In the genomic region with DNA sequence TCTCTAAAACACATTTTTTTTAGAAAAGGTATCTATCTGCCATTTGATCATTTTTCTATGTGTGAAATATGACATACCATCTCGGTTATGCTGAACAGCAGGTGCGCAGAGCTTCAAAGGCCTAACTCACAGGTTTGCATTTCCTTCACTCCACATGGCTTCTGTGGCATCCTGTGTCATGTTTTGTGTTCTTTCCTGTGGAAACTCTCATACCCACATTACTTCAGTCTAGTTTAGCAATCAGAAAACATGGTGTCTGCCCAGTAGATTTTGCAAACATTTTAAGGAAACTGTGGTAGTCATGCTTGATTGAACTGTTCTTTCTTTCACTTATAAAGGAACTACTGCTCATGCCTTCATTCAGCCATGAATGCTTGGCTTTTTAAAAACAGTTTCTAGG, we compare ENCODE assay signal across 1 cellular context.
TF ChIP-seq lines count a peak whose summit lies in the region.

No MANE protein-coding gene starts in this region.

TF ChIP-seq in GM12878, 131 proteins besides CTCF, POLR2A, EP300 and RAD21 (continues in another document):
- peak; percentile 77 for TF ChIP-seq YY1 (IDR thresholded peaks at IDR 0.05; ENCODE audit: low read depth, low read length)
- TF ChIP-seq, protein P1, sequence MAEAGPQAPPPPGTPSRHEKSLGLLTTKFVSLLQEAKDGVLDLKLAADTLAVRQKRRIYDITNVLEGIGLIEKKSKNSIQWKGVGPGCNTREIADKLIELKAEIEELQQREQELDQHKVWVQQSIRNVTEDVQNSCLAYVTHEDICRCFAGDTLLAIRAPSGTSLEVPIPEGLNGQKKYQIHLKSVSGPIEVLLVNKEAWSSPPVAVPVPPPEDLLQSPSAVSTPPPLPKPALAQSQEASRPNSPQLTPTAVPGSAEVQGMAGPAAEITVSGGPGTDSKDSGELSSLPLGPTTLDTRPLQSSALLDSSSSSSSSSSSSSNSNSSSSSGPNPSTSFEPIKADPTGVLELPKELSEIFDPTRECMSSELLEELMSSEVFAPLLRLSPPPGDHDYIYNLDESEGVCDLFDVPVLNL (IDR thresholded peaks at IDR 0.05; ENCODE audit: low read depth, low read length) = no peak
- no peak for TF ChIP-seq ESRRA (IDR thresholded peaks at IDR 0.05; ENCODE audit: low read length)
- no peak for TF ChIP-seq CBFB (IDR thresholded peaks at IDR 0.05; ENCODE audit: low read depth)
- TF ChIP-seq, protein P2, sequence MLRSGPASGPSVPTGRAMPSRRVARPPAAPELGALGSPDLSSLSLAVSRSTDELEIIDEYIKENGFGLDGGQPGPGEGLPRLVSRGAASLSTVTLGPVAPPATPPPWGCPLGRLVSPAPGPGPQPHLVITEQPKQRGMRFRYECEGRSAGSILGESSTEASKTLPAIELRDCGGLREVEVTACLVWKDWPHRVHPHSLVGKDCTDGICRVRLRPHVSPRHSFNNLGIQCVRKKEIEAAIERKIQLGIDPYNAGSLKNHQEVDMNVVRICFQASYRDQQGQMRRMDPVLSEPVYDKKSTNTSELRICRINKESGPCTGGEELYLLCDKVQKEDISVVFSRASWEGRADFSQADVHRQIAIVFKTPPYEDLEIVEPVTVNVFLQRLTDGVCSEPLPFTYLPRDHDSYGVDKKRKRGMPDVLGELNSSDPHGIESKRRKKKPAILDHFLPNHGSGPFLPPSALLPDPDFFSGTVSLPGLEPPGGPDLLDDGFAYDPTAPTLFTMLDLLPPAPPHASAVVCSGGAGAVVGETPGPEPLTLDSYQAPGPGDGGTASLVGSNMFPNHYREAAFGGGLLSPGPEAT (IDR thresholded peaks at IDR 0.05; ENCODE audit: low read depth) = no peak
- TF ChIP-seq STAT3 (IDR thresholded peaks at IDR 0.05; ENCODE audit: low read depth, low read length) = no peak
- no peak for TF ChIP-seq ZSCAN29 (IDR thresholded peaks at IDR 0.05)
- no peak for TF ChIP-seq SIX5 (IDR thresholded peaks at IDR 0.05; ENCODE audit: low read depth, low read length, severe bottlenecking)
- TF ChIP-seq SMARCA5 (IDR thresholded peaks at IDR 0.05) = 0 out of 2 replicates have a peak, but pooled peaks have one; percentile 57
- TF ChIP-seq FOXK2 (IDR thresholded peaks at IDR 0.05) = no peak
- no peak for TF ChIP-seq BACH1 (IDR thresholded peaks at IDR 0.05; ENCODE audit: borderline replicate concordance)
- TF ChIP-seq MTA3 (IDR thresholded peaks at IDR 0.05; ENCODE audit: borderline replicate concordance, low read length) = no peak
- TF ChIP-seq ZNF207 (IDR thresholded peaks at IDR 0.05; ENCODE audit: borderline replicate concordance) = no peak
- peak; percentile 86 for TF ChIP-seq PAX5 (IDR thresholded peaks at IDR 0.05; ENCODE audit: borderline replicate concordance, low read depth, low read length)
- TF ChIP-seq DPF2 (IDR thresholded peaks at IDR 0.05) = peak; percentile 72
- no peak; the same call in 1 of the 2 replicates for TF ChIP-seq CHD1 (IDR thresholded peaks at IDR 0.05; ENCODE audit: low read depth, low read length)
- TF ChIP-seq ZNF592 (IDR thresholded peaks at IDR 0.05) = no peak
- no peak for TF ChIP-seq RFX5 (IDR thresholded peaks at IDR 0.05; ENCODE audit: low read depth, low read length)
- TF ChIP-seq MYB (IDR thresholded peaks at IDR 0.05; ENCODE audit: borderline replicate concordance, low read depth, low read length) = no peak
- peak; percentile 57; the same call in 1 of the 2 replicates for TF ChIP-seq CREM (IDR thresholded peaks at IDR 0.05; ENCODE audit: low read depth)
- no peak for TF ChIP-seq POLR2AphosphoS2 (IDR thresholded peaks at IDR 0.05; ENCODE audit: low read depth, low read length)
- TF ChIP-seq, protein P3, sequence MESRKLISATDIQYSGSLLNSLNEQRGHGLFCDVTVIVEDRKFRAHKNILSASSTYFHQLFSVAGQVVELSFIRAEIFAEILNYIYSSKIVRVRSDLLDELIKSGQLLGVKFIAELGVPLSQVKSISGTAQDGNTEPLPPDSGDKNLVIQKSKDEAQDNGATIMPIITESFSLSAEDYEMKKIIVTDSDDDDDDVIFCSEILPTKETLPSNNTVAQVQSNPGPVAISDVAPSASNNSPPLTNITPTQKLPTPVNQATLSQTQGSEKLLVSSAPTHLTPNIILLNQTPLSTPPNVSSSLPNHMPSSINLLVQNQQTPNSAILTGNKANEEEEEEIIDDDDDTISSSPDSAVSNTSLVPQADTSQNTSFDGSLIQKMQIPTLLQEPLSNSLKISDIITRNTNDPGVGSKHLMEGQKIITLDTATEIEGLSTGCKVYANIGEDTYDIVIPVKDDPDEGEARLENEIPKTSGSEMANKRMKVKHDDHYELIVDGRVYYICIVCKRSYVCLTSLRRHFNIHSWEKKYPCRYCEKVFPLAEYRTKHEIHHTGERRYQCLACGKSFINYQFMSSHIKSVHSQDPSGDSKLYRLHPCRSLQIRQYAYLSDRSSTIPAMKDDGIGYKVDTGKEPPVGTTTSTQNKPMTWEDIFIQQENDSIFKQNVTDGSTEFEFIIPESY (IDR thresholded peaks at IDR 0.05) = no peak
- TF ChIP-seq, protein P4, sequence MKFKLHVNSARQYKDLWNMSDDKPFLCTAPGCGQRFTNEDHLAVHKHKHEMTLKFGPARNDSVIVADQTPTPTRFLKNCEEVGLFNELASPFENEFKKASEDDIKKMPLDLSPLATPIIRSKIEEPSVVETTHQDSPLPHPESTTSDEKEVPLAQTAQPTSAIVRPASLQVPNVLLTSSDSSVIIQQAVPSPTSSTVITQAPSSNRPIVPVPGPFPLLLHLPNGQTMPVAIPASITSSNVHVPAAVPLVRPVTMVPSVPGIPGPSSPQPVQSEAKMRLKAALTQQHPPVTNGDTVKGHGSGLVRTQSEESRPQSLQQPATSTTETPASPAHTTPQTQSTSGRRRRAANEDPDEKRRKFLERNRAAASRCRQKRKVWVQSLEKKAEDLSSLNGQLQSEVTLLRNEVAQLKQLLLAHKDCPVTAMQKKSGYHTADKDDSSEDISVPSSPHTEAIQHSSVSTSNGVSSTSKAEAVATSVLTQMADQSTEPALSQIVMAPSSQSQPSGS (IDR thresholded peaks at IDR 0.05; ENCODE audit: low read length) = peak; percentile 88
- TF ChIP-seq FOS (IDR thresholded peaks at IDR 0.05; ENCODE audit: borderline replicate concordance, extremely low read depth, insufficient read length) = no peak
- no peak for TF ChIP-seq RBBP5 (conservative IDR thresholded peaks at IDR 0.05)
- TF ChIP-seq CREB1 (IDR thresholded peaks at IDR 0.05; ENCODE audit: low read depth) = peak; percentile 32; the same call in 1 of the 2 replicates
- TF ChIP-seq SRF (IDR thresholded peaks at IDR 0.05; ENCODE audit: low read depth in 2 of 2, low read length in 2 of 2) = no peak
- peak; percentile 50; the same call in 1 of the 2 replicates for TF ChIP-seq BCL11A (IDR thresholded peaks at IDR 0.05; ENCODE audit: low read depth, low read length)
- no peak for TF ChIP-seq MXI1 (IDR thresholded peaks at IDR 0.05; ENCODE audit: low read depth, low read length)
- TF ChIP-seq RELA (IDR thresholded peaks at IDR 0.05; ENCODE audit: borderline replicate concordance, partially characterized antibody) = no peak
- TF ChIP-seq KLF5 (IDR thresholded peaks at IDR 0.05; ENCODE audit: partially characterized antibody) = no peak
- TF ChIP-seq SKIL (IDR thresholded peaks at IDR 0.05; ENCODE audit: low read depth, poor library complexity, severe bottlenecking) = peak; percentile 29
- TF ChIP-seq NR2C2 (IDR thresholded peaks at IDR 0.05; ENCODE audit: borderline replicate concordance, control insufficient read depth, insufficient read length, low read depth) = no peak
- 0 out of 2 replicates have a peak, but pooled peaks have one; percentile 33 for TF ChIP-seq MEF2A (IDR thresholded peaks at IDR 0.05; ENCODE audit: insufficient read depth, low read depth, low read length)
- TF ChIP-seq ZBED1 (IDR thresholded peaks at IDR 0.05; ENCODE audit: borderline replicate concordance) = peak; percentile 64; the same call in 1 of the 2 replicates
- TF ChIP-seq ZNF687 (IDR thresholded peaks at IDR 0.05) = peak; percentile 40; the same call in 1 of the 2 replicates
- 0 out of 2 replicates have a peak, but pooled peaks have one; percentile 33 for TF ChIP-seq ZBTB4 (CRISPR knock-in tag; IDR thresholded peaks at IDR 0.05)
- no peak for TF ChIP-seq NFXL1 (IDR thresholded peaks at IDR 0.05; ENCODE audit: borderline replicate concordance)
